18 cellular contexts compared by ENCODE assay signal in genomic region chr10:28577506-28577905, GRCh38.
"Had no signal": no experiment of that assay in that cellular context is flagged by ENCODE, and none has a peak within 500 bp of the region (broad histone marks: within the 10 kb centered on the region; RNA-seq: fewer than 3 reads in every experiment).

No MANE protein-coding gene starts in this region.

- ATAC-seq: activated CD4-positive, CD25-positive, alpha-beta regulatory T cell treated with anti-CD3 and anti-CD28 coated beads, Interleukin-2, amount 50 U/mL, for 24 hours; activated naive CD4-positive, alpha-beta T cell treated with anti-CD3 and anti-CD28 coated beads, Interleukin-2, amount 50 U/mL, for 72 hours; esophagus mucosa; gastroesophageal sphincter; lower lobe of right lung had no signal

- H3K27me3 ChIP-seq: gastroesophageal sphincter, testis, upper lobe of left lung had no signal

- H3K27ac ChIP-seq: gastroesophageal sphincter, lower lobe of right lung, testis, upper lobe of left lung had no signal

- H3K27ac Mint-ChIP-seq: activated naive CD4-positive, alpha-beta T cell treated with anti-CD3 and anti-CD28 coated beads, Interleukin-2, amount 50 U/mL, for 72 hours had no signal

- H3K9me3 ChIP-seq: gastroesophageal sphincter, lower lobe of right lung, testis, upper lobe of left lung had no signal

- FAIRE-seq: small intestine had no signal

- DNase-seq: activated CD4-positive, alpha-beta T cell treated with anti-CD3 and anti-CD28 coated beads, Interleukin-2, amount 50 U/mL, for 1 hour; activated CD8-positive, alpha-beta memory T cell treated with anti-CD3 and anti-CD28 coated beads, Interleukin-2, amount 50 U/mL, for 48 hours; activated gamma-delta T cell treated with Interleukin-2 at 50 U/mL for 16 hours; amygdala; effector CD4-positive, alpha-beta T cell; left cardiac atrium; lower lobe of right lung; right cardiac atrium; small intestine; stimulated activated CD4-positive, alpha-beta T cell treated with anti-CD3 and anti-CD28 coated beads, Interleukin-4, amount 100 ng/mL, for 1 hour; testis; upper lobe of left lung had no signal

- H3K27me3 Mint-ChIP-seq: brain had no signal

- H3K4me3 ChIP-seq: gastroesophageal sphincter, lower lobe of right lung, testis, upper lobe of left lung had no signal

- H3K9me3 Mint-ChIP-seq: activated naive CD4-positive, alpha-beta T cell treated with anti-CD3 and anti-CD28 coated beads, Interleukin-2, amount 50 U/mL, for 72 hours; brain; neural crest cell had no signal

- H3K4me3 Mint-ChIP-seq: brain, neural crest cell had no signal
